Comparison of ENCODE assay signal across 23 cellular contexts in the genomic region with DNA sequence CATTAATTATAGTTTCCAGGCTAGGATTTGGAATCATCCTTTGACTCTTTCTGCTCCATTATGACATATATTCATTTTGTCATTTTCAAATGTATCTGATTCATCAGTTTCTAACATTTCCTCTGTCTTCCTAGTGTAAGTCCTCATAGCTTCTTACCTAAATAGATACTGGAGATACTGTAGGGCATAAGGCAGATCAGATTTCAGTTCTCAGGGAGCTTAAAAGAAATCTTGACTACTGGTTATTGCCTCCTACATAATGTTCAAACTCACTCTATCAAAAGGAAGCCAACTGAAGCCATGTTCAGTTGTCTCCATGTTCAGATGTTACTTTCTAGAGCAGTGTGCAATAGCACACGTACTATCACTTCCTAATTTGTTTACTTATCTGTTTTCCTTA.
"Had no signal": no experiment of that assay in that cellular context is flagged by ENCODE, and none has a peak within 500 bp of the region (broad histone marks: within the 10 kb centered on the region; RNA-seq: fewer than 3 reads in every experiment).

No MANE protein-coding gene starts in this region.

- ATAC-seq: activated CD4-positive, alpha-beta T cell treated with anti-CD3 and anti-CD28 coated beads for 36 hours; activated CD8-positive, alpha-beta memory T cell treated with anti-CD3 and anti-CD28 coated beads, Interleukin-2, amount 10 ng/mL, durations not matched to agents 7 days and 5 days; foreskin keratinocyte; left lung; stimulated activated naive B cell treated with anti-CD40 and anti-IgM and Interleukin-4, amounts not matched to agents 10 μg/mL and 1 μg/mL and 100 μg/mL, for 72 hours; upper lobe of right lung had no signal

- H2AFZ ChIP-seq: parathyroid adenoma had no signal

- H3K27ac Mint-ChIP-seq: activated CD4-positive, alpha-beta memory T cell treated with anti-CD3 and anti-CD28 coated beads, Interleukin-2, amount 10 ng/mL, durations not matched to agents 7 days and 5 days; activated CD4-positive, alpha-beta T cell treated with anti-CD3 and anti-CD28 coated beads for 36 hours; activated CD8-positive, alpha-beta memory T cell treated with anti-CD3 and anti-CD28 coated beads, Interleukin-2, amount 10 ng/mL, durations not matched to agents 7 days and 5 days; activated T-helper 2 cell treated with anti-CD3 and anti-CD28 coated beads, Interferon-gamma antibody, Interleukin-2, Interleukin-4, amounts not matched to agents 10 μg/mL and 5 μg/mL and 100 μg/mL, durations not matched to agents 14 hours and 24 hours and 36 hours; endodermal cell; stimulated activated naive B cell treated with anti-CD40 and anti-IgM and Interleukin-4, amounts not matched to agents 10 μg/mL and 1 μg/mL and 100 μg/mL, for 72 hours; T-helper 2 cell treated with Interferon-gamma antibody and Interleukin-4, amounts not matched to agents 5 μg/mL and 100 μg/mL, for 36 hours had no signal

- H3K9ac ChIP-seq: parathyroid adenoma had no signal

- H3K27me3 Mint-ChIP-seq: activated CD4-positive, alpha-beta memory T cell treated with anti-CD3 and anti-CD28 coated beads, Interleukin-2, amount 10 ng/mL, durations not matched to agents 7 days and 5 days; activated CD4-positive, alpha-beta T cell treated with anti-CD3 and anti-CD28 coated beads for 36 hours; activated CD8-positive, alpha-beta memory T cell treated with anti-CD3 and anti-CD28 coated beads, Interleukin-2, amount 10 ng/mL, durations not matched to agents 7 days and 5 days; stimulated activated naive B cell treated with anti-CD40 and anti-IgM and Interleukin-4, amounts not matched to agents 10 μg/mL and 1 μg/mL and 100 μg/mL, for 72 hours had no signal

- H3K36me3 ChIP-seq: upper lobe of right lung had no signal

- H3K9me3 Mint-ChIP-seq: activated CD4-positive, alpha-beta memory T cell treated with anti-CD3 and anti-CD28 coated beads, Interleukin-2, amount 10 ng/mL, durations not matched to agents 7 days and 5 days; activated T-helper 2 cell treated with anti-CD3 and anti-CD28 coated beads, Interferon-gamma antibody, Interleukin-2, Interleukin-4, amounts not matched to agents 10 μg/mL and 5 μg/mL and 100 μg/mL, durations not matched to agents 14 hours and 24 hours and 36 hours; endodermal cell; stimulated activated naive B cell treated with anti-CD40 and anti-IgM and Interleukin-4, amounts not matched to agents 10 μg/mL and 1 μg/mL and 100 μg/mL, for 72 hours; T-helper 2 cell treated with Interferon-gamma antibody and Interleukin-4, amounts not matched to agents 5 μg/mL and 100 μg/mL, for 36 hours had no signal

- H3K4me1 Mint-ChIP-seq: endodermal cell had no signal

- H3K79me2 ChIP-seq: parathyroid adenoma had no signal

- H3K4me3 Mint-ChIP-seq: activated CD4-positive, alpha-beta memory T cell treated with anti-CD3 and anti-CD28 coated beads, Interleukin-2, amount 10 ng/mL, durations not matched to agents 7 days and 5 days; activated CD4-positive, alpha-beta T cell treated with anti-CD3 and anti-CD28 coated beads for 36 hours; activated CD8-positive, alpha-beta memory T cell treated with anti-CD3 and anti-CD28 coated beads, Interleukin-2, amount 10 ng/mL, durations not matched to agents 7 days and 5 days; endodermal cell; stimulated activated naive B cell treated with anti-CD40 and anti-IgM and Interleukin-4, amounts not matched to agents 10 μg/mL and 1 μg/mL and 100 μg/mL, for 72 hours; T-helper 2 cell treated with Interferon-gamma antibody and Interleukin-4, amounts not matched to agents 5 μg/mL and 100 μg/mL, for 36 hours had no signal

- H3K4me3 ChIP-seq: left lung, sigmoid colon, spleen, upper lobe of right lung had no signal

- H3K27ac ChIP-seq: epithelial cell of prostate, foreskin keratinocyte, left lung, parathyroid adenoma, sigmoid colon, spleen, upper lobe of right lung had no signal

- H3K4me1 ChIP-seq: foreskin keratinocyte, left lung, parathyroid adenoma, sigmoid colon, spleen, upper lobe of right lung had no signal

- DNase-seq: activated CD4-positive, alpha-beta memory T cell treated with anti-CD3 and anti-CD28 coated beads, Interleukin-2, amount 10 ng/mL, durations not matched to agents 7 days and 5 days; activated CD4-positive, alpha-beta T cell treated with anti-CD3 and anti-CD28 coated beads for 36 hours; activated CD8-positive, alpha-beta memory T cell treated with anti-CD3 and anti-CD28 coated beads, Interleukin-2, amount 10 ng/mL, durations not matched to agents 7 days and 5 days; activated naive CD4-positive, alpha-beta T cell treated with Interleukin-2 at 50 U/mL for 16 hours; endodermal cell; foreskin keratinocyte; glutamatergic neuron; hippocampal formation; left lung; sigmoid colon; spleen; stimulated activated CD4-positive, alpha-beta T cell treated with anti-CD3 and anti-CD28 coated beads, Interleukin-4, amount 100 ng/mL, for 4 hours; stimulated activated naive B cell treated with anti-CD40 and anti-IgM and Interleukin-4, amounts not matched to agents 10 μg/mL and 1 μg/mL and 100 μg/mL, for 72 hours; upper lobe of right lung had no signal

- FAIRE-seq: astrocyte, bronchial epithelial cell, colon, keratinocyte, TTC549 had no signal

- H3K27me3 ChIP-seq: foreskin keratinocyte, left lung, sigmoid colon, spleen, upper lobe of right lung had no signal
